ENCODE assay signal across 12 cellular contexts in the genomic region with DNA sequence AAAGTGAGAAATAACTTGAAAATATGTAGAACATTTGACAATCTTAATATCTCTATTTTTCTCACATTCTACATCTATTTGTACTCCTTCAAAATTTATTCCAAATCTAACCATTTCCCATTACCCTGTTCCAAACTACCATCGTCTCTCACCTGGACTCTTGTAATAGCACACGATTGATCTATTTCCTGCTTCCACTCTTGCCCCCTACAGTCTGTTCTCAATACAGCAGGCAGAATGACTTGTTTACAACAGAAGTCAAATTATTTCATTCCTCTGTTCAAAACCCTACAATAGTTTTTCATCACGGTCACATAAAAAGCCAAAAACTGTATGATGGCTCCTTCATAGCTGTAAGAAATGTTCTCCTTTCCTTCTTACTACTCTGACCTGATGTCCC. TPM values are rescaled to one million over a fixed set of nuclear protein-coding genes. Genes with fewer than 3 reads are reported as not detected.
A peak's percentile ranks its signal among the peaks of the same experiment; 100 is the strongest.
DNase-seq lines count a peak whose midpoint lies in the region; ATAC-seq and TF ChIP-seq lines count a peak whose summit lies in the region.
"Had no signal": no experiment of that assay in that cellular context is flagged by ENCODE, and none has a peak within 500 bp of the region (broad histone marks: within the 10 kb centered on the region; RNA-seq: fewer than 3 reads in every experiment).

No MANE protein-coding gene starts in this region.

- H3K27ac Mint-ChIP-seq in chondrocyte (ENCODE audit: unreplicated experiment) (no peak overlapping the region), nephron progenitor cell (no peak overlapping the region)

- H3K9me3 ChIP-seq in neuronal stem cell (replicated peaks in 1 of 2; ENCODE audit: control insufficient read depth in 2 of 2, insufficient read depth in 1 of 2, low read depth in 1 of 2, low read length in 2 of 2) = no peaks in the 10 kb centered on the region

- H3K4me3 ChIP-seq in neuronal stem cell (ENCODE audit: low read length in 2 of 2) = no peak overlapping the region
- H3K4me3 ChIP-seq: lung had no signal

- H3K4me1 Mint-ChIP-seq in chondrocyte (ENCODE audit: low read depth) (no peaks in the 10 kb centered on the region), nephron progenitor cell (no peaks in the 10 kb centered on the region)

- ATAC-seq in HG02571 (IDR thresholded peaks at IDR 0.05; ENCODE audit: unreplicated experiment) = no peak

- no peak overlapping the region for H2BK12ac ChIP-seq in neuronal stem cell (ENCODE audit: low read length)

- peaks cover 0 to 14% (median 0%) of the 10 kb centered on the region in 3 experiments for H3K27me3 ChIP-seq in neuronal stem cell (ENCODE audit: control insufficient read depth in 3 of 3, insufficient read depth in 3 of 3, low read depth in 1 of 3, low read length in 3 of 3)

- H2AK5ac ChIP-seq in neuronal stem cell (ENCODE audit: low read depth, low read length) = no peak overlapping the region

- H3K9me3 Mint-ChIP-seq in chondrocyte (ENCODE audit: low read depth) (no peaks in the 10 kb centered on the region), nephron progenitor cell (no peaks in the 10 kb centered on the region)

- H2BK5ac ChIP-seq in neuronal stem cell (ENCODE audit: low read length) = no peak overlapping the region

- TF ChIP-seq CTCF in chondrocyte (IDR thresholded peaks at IDR 0.05) (peak; percentile 63), nephron progenitor cell (IDR thresholded peaks at IDR 0.05) (peak; percentile 44)

- no peaks in the 10 kb centered on the region for H3K36me3 ChIP-seq in neuronal stem cell (replicated peaks in 1 of 2; ENCODE audit: control insufficient read depth in 2 of 2, insufficient read depth in 2 of 2, low read length in 2 of 2)

- WGBS in neuronal stem cell (ENCODE audit: extremely low coverage in 2 of 2, insufficient read length in 2 of 2, insufficient replicate concordance in 1 of 2), 2 donors = no CpG with 5 or more reads among the region's 3 CpGs

- no peak overlapping the region for H3K4ac ChIP-seq in neuronal stem cell (ENCODE audit: low read length)

- H3K4me2 ChIP-seq in neuronal stem cell (ENCODE audit: insufficient read depth, low read length, poor library complexity, severe bottlenecking) = no peak overlapping the region

- H3K79me1 ChIP-seq in neuronal stem cell (ENCODE audit: low read depth, low read length) = no peaks in the 10 kb centered on the region

- H3K23ac ChIP-seq in neuronal stem cell (ENCODE audit: low read depth, low read length, poor library complexity) = no peak overlapping the region

- H3K36me3 Mint-ChIP-seq in chondrocyte (ENCODE audit: low read depth) (no peaks in the 10 kb centered on the region), nephron progenitor cell (ENCODE audit: low read depth) (no peaks in the 10 kb centered on the region)

- H2BK15ac ChIP-seq in neuronal stem cell (ENCODE audit: low read length) = no peak overlapping the region

- no peak overlapping the region for H2AFZ ChIP-seq in neuronal stem cell (ENCODE audit: low read length)

- H3K27me3 Mint-ChIP-seq in chondrocyte (ENCODE audit: low read depth) (peaks cover 16% of the 10 kb centered on the region), nephron progenitor cell (ENCODE audit: low read depth, poor library complexity) (no peaks in the 10 kb centered on the region)

- DNase-seq in DMS 273 (lab: John Stamatoyannopoulos, UW; ENCODE audit: unreplicated experiment) (peak; percentile 27), DMS 273 treated with DMSO at 0.1 percent for 48 hours (lab: John Stamatoyannopoulos, UW) (no peak), HuH-7 (ENCODE audit: low spot score) (peak; percentile 12), chondrocyte (ENCODE audit: low spot score) (no peak), nephron progenitor cell (no peak), neuronal stem cell (ENCODE audit: low spot score) (no peak), foreskin melanocyte (no peak)
- DNase-seq: HCEC 1CT had no signal

- H3K4me3 Mint-ChIP-seq in chondrocyte (ENCODE audit: unreplicated experiment) (no peak overlapping the region), nephron progenitor cell (no peak overlapping the region)

- no peak overlapping the region for H4K8ac ChIP-seq in neuronal stem cell (ENCODE audit: low read depth, low read length)

- H3K9ac ChIP-seq in neuronal stem cell (ENCODE audit: low read depth, low read length, poor library complexity) = no peak overlapping the region

- no peak overlapping the region for H3K14ac ChIP-seq in neuronal stem cell (ENCODE audit: low read length)

- H3K27ac ChIP-seq in neuronal stem cell (replicated peaks; ENCODE audit: low read length) = no peak overlapping the region

- no peak overlapping the region for H4K91ac ChIP-seq in neuronal stem cell (ENCODE audit: low read depth, low read length, poor library complexity)

- H3K18ac ChIP-seq in neuronal stem cell (ENCODE audit: low read length) = no peak overlapping the region

- H3K4me1 ChIP-seq in neuronal stem cell (ENCODE audit: control insufficient read depth in 2 of 2, insufficient read depth in 1 of 2, low read depth in 1 of 2, low read length in 2 of 2) = no peaks in the 10 kb centered on the region

- H2BK120ac ChIP-seq in neuronal stem cell (ENCODE audit: low read depth, low read length) = no peak overlapping the region

RNA-seq across cellular contexts. Expression of gene LUZP4, which starts 21.1 kb away (rescaled TPM):
- total RNA-seq in chondrocyte = not detected in 3 replicates
- not detected for polyA plus RNA-seq in neuronal stem cell (2013, experiment 1 of 2)
- polyA plus RNA-seq in neuronal stem cell (2013, experiment 2 of 2) = not detected
- total RNA-seq: A172, lung, subcutaneous adipose tissue had no signal
- polyA plus RNA-seq: lung had no signal

RNA-seq across cellular contexts. Expression of gene LRCH2, which starts 34.5 kb away (rescaled TPM):
- total RNA-seq in chondrocyte = 10.5 to 11.6 TPM (median 11.1 TPM) in 3 replicates
- polyA plus RNA-seq in neuronal stem cell (2013, experiment 1 of 2) = 8.2 TPM
- polyA plus RNA-seq in neuronal stem cell (2013, experiment 2 of 2) = 8.7 TPM

Comparison
In these comparisons a context has a peak if more than half of its experiments do, and no peak if none do; other contexts are left out.
1. DNase-seq: peak in DMS 273 (single experiment) and HuH-7 (single experiment); none in DMS 273 treated with DMSO at 0.1 percent for 48 hours (single experiment), chondrocyte (single experiment), nephron progenitor cell (single experiment), neuronal stem cell (single experiment) and foreskin melanocyte (single experiment).